10 cellular contexts compared by ENCODE assay signal in genomic region chr19:39951686-39952085, GRCh38. TPM values are rescaled to one million over a fixed set of nuclear protein-coding genes. Genes with fewer than 3 reads are reported as not detected.
DNase-seq lines count a peak whose midpoint lies in the region; ATAC-seq lines count a peak whose summit lies in the region.
"Had no signal": no experiment of that assay in that cellular context is flagged by ENCODE, and none has a peak within 500 bp of the region (broad histone marks: within the 10 kb centered on the region; RNA-seq: fewer than 3 reads in every experiment).

No MANE protein-coding gene starts in this region.

- H2AK5ac ChIP-seq in mesenchymal stem cell (ENCODE audit: low read length, severe bottlenecking) = no peak overlapping the region

- H3K27me3 ChIP-seq in BLaER1 treated with 17β-estradiol and CSF1 and Interleukin-3, amounts not matched to agents 10 nM and 100 nM = no peaks in the 10 kb centered on the region
- no peaks in the 10 kb centered on the region for H3K27me3 ChIP-seq in mesenchymal stem cell (ENCODE audit: control insufficient read depth in 1 of 2, insufficient read depth in 1 of 2, low read length in 2 of 2)

- no peaks in the 10 kb centered on the region for H3K79me1 ChIP-seq in mesenchymal stem cell (replicated peaks; ENCODE audit: low read length, poor library complexity, severe bottlenecking)

- H3K27ac ChIP-seq in BLaER1 treated with 17β-estradiol and CSF1 and Interleukin-3, amounts not matched to agents 10 nM and 100 nM = peak overlapping the region in 10 of 11 experiments; percentile 2 to 88 (median 81); a peak in 15 of 22 replicates
- H3K27ac ChIP-seq in mesenchymal stem cell (ENCODE audit: low read length, poor library complexity, severe bottlenecking) = no peak overlapping the region

- peak overlapping the region in 1 of 10 experiments; percentile 37; a peak in 1 of 20 replicates for H3K4me3 ChIP-seq in BLaER1 treated with 17β-estradiol and CSF1 and Interleukin-3, amounts not matched to agents 10 nM and 100 nM
- peak overlapping the region in 1 of 2 experiments; percentile 35 for H3K4me3 ChIP-seq in mesenchymal stem cell (ENCODE audit: insufficient read depth in 1 of 2, low read depth in 1 of 2, low read length in 2 of 2)

- DNase-seq in M059J (ENCODE audit: low read depth) (peak; percentile 27), amniotic epithelial cell (ENCODE audit: low read depth) (peak; percentile 62), mesenchymal stem cell (peak; percentile 23), C1 segment of cervical spinal cord (lab: John Stamatoyannopoulos, UW) (no peak), NCI-H2107 (lab: John Stamatoyannopoulos, UW) (no peak), HPDE6-E6E7 (ENCODE audit: extremely low spot score) (no peak)
- DNase-seq: NCI-H2171 treated with DMSO at 0.1 percent for 48 hours; stimulated activated naive CD4-positive, alpha-beta T cell had no signal

- H2BK5ac ChIP-seq in mesenchymal stem cell (ENCODE audit: low read depth, low read length, poor library complexity, severe bottlenecking) = no peak overlapping the region

- no peak overlapping the region for H3K23ac ChIP-seq in mesenchymal stem cell (ENCODE audit: low read length in 2 of 2)

- no peak for ATAC-seq in HG03378 (IDR thresholded peaks at IDR 0.05; ENCODE audit: unreplicated experiment)

- no peak overlapping the region for H2BK15ac ChIP-seq in mesenchymal stem cell (ENCODE audit: low read depth, poor library complexity, severe bottlenecking)

- peaks cover 41 to 94% (median 58%) of the 10 kb centered on the region in 10 experiments for H3K4me1 ChIP-seq in BLaER1 treated with 17β-estradiol and CSF1 and Interleukin-3, amounts not matched to agents 10 nM and 100 nM
- peaks cover 2% of the 10 kb centered on the region for H3K4me1 ChIP-seq in mesenchymal stem cell (ENCODE audit: control insufficient read depth, insufficient read depth, low read depth, low read length)

- no peak overlapping the region for H4K8ac ChIP-seq in mesenchymal stem cell (ENCODE audit: low read length)

- no peak overlapping the region for H3K14ac ChIP-seq in mesenchymal stem cell (ENCODE audit: low read length in 2 of 2)

- peak overlapping the region; percentile 76 to 98 (median 91); a peak in 21 of 22 replicates for H3K4me2 ChIP-seq in BLaER1 treated with 17β-estradiol and CSF1 and Interleukin-3, amounts not matched to agents 10 nM and 100 nM
- H3K4me2 ChIP-seq in mesenchymal stem cell (ENCODE audit: low read length, poor library complexity, severe bottlenecking) = no peak overlapping the region

- H3K36me3 ChIP-seq in BLaER1 treated with 17β-estradiol and CSF1 and Interleukin-3, amounts not matched to agents 10 nM and 100 nM = peaks cover 0 to 7% (median 0%) of the 10 kb centered on the region in 11 experiments; a peak in 1 of 22 replicates
- no peaks in the 10 kb centered on the region for H3K36me3 ChIP-seq in mesenchymal stem cell (ENCODE audit: control insufficient read depth in 1 of 2, insufficient read depth in 2 of 2, low read depth in 1 of 2, low read length in 2 of 2)

- H2AFZ ChIP-seq in mesenchymal stem cell (ENCODE audit: low read depth, low read length) = no peak overlapping the region

- no peak overlapping the region for H3K18ac ChIP-seq in mesenchymal stem cell (ENCODE audit: low read depth in 1 of 2, low read length in 2 of 2)

- no peak overlapping the region for H2BK120ac ChIP-seq in mesenchymal stem cell (ENCODE audit: low read depth, low read length)

- H3K4ac ChIP-seq in mesenchymal stem cell (ENCODE audit: low read depth in 1 of 2, low read length in 2 of 2) = no peak overlapping the region

- H3K9me3 ChIP-seq in BLaER1 treated with 17β-estradiol and CSF1 and Interleukin-3, amounts not matched to agents 10 nM and 100 nM (replicated peaks in 1 of 11) = peaks cover 0 to 27% (median 13%) of the 10 kb centered on the region in 11 experiments; a peak in 11 of 22 replicates
- H3K9me3 ChIP-seq in mesenchymal stem cell (ENCODE audit: control insufficient read depth, low read length) = no peaks in the 10 kb centered on the region

- H4K20me1 ChIP-seq in BLaER1 treated with 17β-estradiol and CSF1 and Interleukin-3, amounts not matched to agents 10 nM and 100 nM = no peaks in the 10 kb centered on the region

- WGBS in mesenchymal stem cell = 83% methylated on average over 1 of the region's 3 CpGs

- peak overlapping the region in 2 of 11 experiments; percentile 21 to 24; a peak in 2 of 22 replicates for H3K9ac ChIP-seq in BLaER1 treated with 17β-estradiol and CSF1 and Interleukin-3, amounts not matched to agents 10 nM and 100 nM
- peak overlapping the region; percentile 7 for H3K9ac ChIP-seq in mesenchymal stem cell (ENCODE audit: low read length)

- H2BK12ac ChIP-seq in mesenchymal stem cell (ENCODE audit: low read length in 2 of 2) = no peak overlapping the region

- H4K91ac ChIP-seq in mesenchymal stem cell (ENCODE audit: low read length) = no peak overlapping the region

RNA-seq across cellular contexts. Expression of gene FCGBP, which starts 17.3 kb away (rescaled TPM):
- total RNA-seq in M059J (2014; rRNA removed; shearing (Covaris generic)) = 0.15 and 0.47 TPM in 2 replicates
- polyA plus RNA-seq in mesenchymal stem cell (2013, experiment 1 of 2) = 0.03 TPM
- 0.01 TPM for polyA plus RNA-seq in mesenchymal stem cell (2013, experiment 2 of 2)

RNA-seq across cellular contexts. Expression of gene PSMC4, which starts 19.3 kb away (rescaled TPM):
- 209 and 217 TPM in 2 replicates for total RNA-seq in M059J (2014; rRNA removed; shearing (Covaris generic))
- 75.6 TPM for polyA plus RNA-seq in mesenchymal stem cell (2013, experiment 1 of 2)
- polyA plus RNA-seq in mesenchymal stem cell (2013, experiment 2 of 2) = 75.9 TPM

RNA-seq across cellular contexts. Expression of gene ZNF546, which starts 45.2 kb away (rescaled TPM):
- total RNA-seq in M059J (2014; rRNA removed; shearing (Covaris generic)) = 0.96 and 1.3 TPM in 2 replicates
- 0.64 TPM for polyA plus RNA-seq in mesenchymal stem cell (2013, experiment 1 of 2)
- 0.45 TPM for polyA plus RNA-seq in mesenchymal stem cell (2013, experiment 2 of 2)

Comparison
In these comparisons a context has a peak if more than half of its experiments do, and no peak if none do; other contexts are left out.
1. DNase-seq: peak in M059J (single experiment), amniotic epithelial cell (single experiment) and mesenchymal stem cell (single experiment); none in C1 segment of cervical spinal cord (0 of 14), NCI-H2107 (single experiment) and HPDE6-E6E7 (single experiment).